In genomic region chr7:5441840-5442513, GRCh38 we compare ENCODE assay signal across 23 cellular contexts. TPM values are rescaled to one million over a fixed set of nuclear protein-coding genes. Genes with fewer than 3 reads are reported as not detected.
DNase-seq lines count a peak whose midpoint lies in the region; ATAC-seq and TF ChIP-seq lines count a peak whose summit lies in the region.
"Had no signal": no experiment of that assay in that cellular context is flagged by ENCODE, and none has a peak within 500 bp of the region (broad histone marks: within the 10 kb centered on the region; RNA-seq: fewer than 3 reads in every experiment).

No MANE protein-coding gene starts in this region.

- no peak overlapping the region for H3K4me3 ChIP-seq in mammary epithelial cell (replicated peaks in 1 of 3; ENCODE audit: insufficient read depth in 1 of 3, low read depth in 2 of 3, low read length in 3 of 3)
- no peak overlapping the region for H3K4me3 ChIP-seq in OCI-LY7 (ENCODE audit: low read depth, low read length, poor library complexity, severe bottlenecking)
- no peak overlapping the region for H3K4me3 ChIP-seq in gastroesophageal sphincter
- H3K4me3 ChIP-seq: esophagus squamous epithelium, psoas muscle, uterus had no signal

- no peaks in the 10 kb centered on the region for H3K79me2 ChIP-seq in mammary epithelial cell (ENCODE audit: insufficient read depth, low read length)
- H3K79me2 ChIP-seq in OCI-LY7 (ENCODE audit: insufficient read depth, low read depth, low read length): no peaks in the 10 kb centered on the region

- H3K9me3 ChIP-seq in mammary epithelial cell (replicated peaks; ENCODE audit: insufficient read depth, low read length): no peaks in the 10 kb centered on the region
- H3K9me3 ChIP-seq in OCI-LY7 (ENCODE audit: low read length): no peaks in the 10 kb centered on the region
- peaks cover 0 to 10% (median 0%) of the 10 kb centered on the region in 3 donors for H3K9me3 ChIP-seq in gastroesophageal sphincter
- H3K9me3 ChIP-seq: psoas muscle, uterus had no signal

- CTCF ChIA-PET in MCF 10A (lab: Yijun Ruan, JAX) (interaction anchor here (0.6 to 1.5 kb wide), 2 partner anchors 10 to 46 kb away, joined by 3 to 6 read pairs; no protein-coding TSS in a partner anchor), mammary epithelial cell (lab: Charles Lee; ENCODE audit: low non-redundant PET) (no interaction called here), OCI-LY7 (lab: Charles Lee; ENCODE audit: unreplicated experiment) (no interaction called here), T-cell (lab: Charles Lee) (no interaction called here)

- no peak overlapping the region for H3K9ac ChIP-seq in mammary epithelial cell (ENCODE audit: insufficient read depth, low read length)
- H3K9ac ChIP-seq: KMS-11 had no signal

- BruUV-seq in MCF 10A (replicated peaks; lab: Mats Ljungman, UMichigan): no TSS peak
- no TSS peak for BruUV-seq in mammary epithelial cell (replicated peaks; lab: Mats Ljungman, UMichigan)
- BruUV-seq in OCI-LY7 (replicated peaks; lab: Mats Ljungman, UMichigan): no TSS peak

- H3K4me1 ChIP-seq in mammary epithelial cell (ENCODE audit: insufficient read depth, low read length): no peaks in the 10 kb centered on the region
- peaks cover 14% of the 10 kb centered on the region for H3K4me1 ChIP-seq in OCI-LY7 (ENCODE audit: insufficient read depth, low read length, poor library complexity, severe bottlenecking)
- H3K4me1 ChIP-seq in gastroesophageal sphincter: peaks cover 0 to 34% (median 0%) of the 10 kb centered on the region in 3 donors
- H3K4me1 ChIP-seq: uterus had no signal

- H3K9me3 Mint-ChIP-seq in MCF 10A (ENCODE audit: unreplicated experiment): no peaks in the 10 kb centered on the region
- peaks cover 0 to 1% of the 10 kb centered on the region in 2 donors for H3K9me3 Mint-ChIP-seq in activated T-cell treated with anti-CD3 and anti-CD28 coated beads, Interleukin-2, amount 50 U/mL, for 72 hours
- H3K9me3 Mint-ChIP-seq in T-cell: no peaks in the 10 kb centered on the region
- H3K9me3 Mint-ChIP-seq: nephron had no signal

- POLR2A ChIA-PET in MCF 10A (lab: Yijun Ruan, JAX): interaction anchor here (1.1 to 3.0 kb wide), 3 partner anchors 10 to 45 kb away, joined by 3 to 24 read pairs (median 6); no protein-coding TSS in a partner anchor
- POLR2A ChIA-PET in OCI-LY7 (lab: Charles Lee): no interaction called here
- POLR2A ChIA-PET in T-cell (lab: Charles Lee): no interaction called here

- H3K27me3 ChIP-seq in mammary epithelial cell (ENCODE audit: insufficient read depth, low read length): no peaks in the 10 kb centered on the region
- H3K27me3 ChIP-seq in gastroesophageal sphincter: no peaks in the 10 kb centered on the region
- H3K27me3 ChIP-seq: esophagus squamous epithelium, uterus had no signal

- H3K4me3 Mint-ChIP-seq in MCF 10A (ENCODE audit: unreplicated experiment) (no peak overlapping the region), T-cell (no peak overlapping the region)
- no peak overlapping the region for H3K4me3 Mint-ChIP-seq in activated T-cell treated with anti-CD3 and anti-CD28 coated beads, Interleukin-2, amount 50 U/mL, for 72 hours
- H3K4me3 Mint-ChIP-seq: activated CD8-positive, alpha-beta T cell treated with anti-CD3 and anti-CD28 coated beads for 36 hours; activated naive CD4-positive, alpha-beta T cell treated with anti-CD3 and anti-CD28 coated beads for 36 hours; activated T-cell treated with anti-CD3 and anti-CD28 coated beads, Interleukin-2, amount 50 U/mL, for 24 hours; CD4-positive, alpha-beta memory T cell; nephron; WTC11 had no signal

- H3K27me3 Mint-ChIP-seq in MCF 10A (ENCODE audit: insufficient read depth, unreplicated experiment) (no peaks in the 10 kb centered on the region), T-cell (peaks cover 0 to 2% of the 10 kb centered on the region in 2 donors)
- no peaks in the 10 kb centered on the region for H3K27me3 Mint-ChIP-seq in activated T-cell treated with anti-CD3 and anti-CD28 coated beads, Interleukin-2, amount 50 U/mL, for 72 hours (ENCODE audit: low read depth)
- H3K27me3 Mint-ChIP-seq: activated CD8-positive, alpha-beta T cell treated with anti-CD3 and anti-CD28 coated beads for 36 hours; activated T-cell treated with anti-CD3 and anti-CD28 coated beads, Interleukin-2, amount 50 U/mL, for 24 hours had no signal

- H3K4me1 Mint-ChIP-seq in MCF 10A (ENCODE audit: insufficient read depth, unreplicated experiment): no peaks in the 10 kb centered on the region
- no peaks in the 10 kb centered on the region for H3K4me1 Mint-ChIP-seq in activated T-cell treated with anti-CD3 and anti-CD28 coated beads, Interleukin-2, amount 50 U/mL, for 72 hours (ENCODE audit: low read depth)
- H3K4me1 Mint-ChIP-seq in T-cell: no peaks in the 10 kb centered on the region
- H3K4me1 Mint-ChIP-seq: CD4-positive, alpha-beta memory T cell; WTC11 had no signal

- no peaks in the 10 kb centered on the region for H3K9me2 ChIP-seq in OCI-LY7 (ENCODE audit: insufficient read depth, low read length)

- no peak for TF ChIP-seq CTCF in MCF 10A (IDR thresholded peaks at IDR 0.05; ENCODE audit: unreplicated experiment)
- TF ChIP-seq CTCF in mammary epithelial cell (conservative IDR thresholded peaks at IDR 0.05 in 1 of 2, IDR thresholded peaks at IDR 0.05 in 1 of 2; ENCODE audit: extremely low read depth in 1 of 2, insufficient read depth in 1 of 2, low read depth in 1 of 2, low read length in 2 of 2): no peak
- no peak for TF ChIP-seq CTCF in OCI-LY7 (conservative IDR thresholded peaks at IDR 0.05; ENCODE audit: low read length)
- TF ChIP-seq CTCF in gastroesophageal sphincter (IDR thresholded peaks at IDR 0.05): no peak

- no peaks in the 10 kb centered on the region for H4K20me1 ChIP-seq in mammary epithelial cell (ENCODE audit: insufficient read depth, low read length)
- H4K20me1 ChIP-seq in OCI-LY7 (ENCODE audit: insufficient read depth, low read length): no peaks in the 10 kb centered on the region

- in situ Hi-C loops in mammary epithelial cell (cut with MboI; ENCODE audit: low sequenced_read_pairs in 2 of 2): no loop called here

- peaks cover 25% of the 10 kb centered on the region for H3K36me3 Mint-ChIP-seq in MCF 10A (ENCODE audit: insufficient read depth, unreplicated experiment)
- no peaks in the 10 kb centered on the region for H3K36me3 Mint-ChIP-seq in activated T-cell treated with anti-CD3 and anti-CD28 coated beads, Interleukin-2, amount 50 U/mL, for 72 hours (ENCODE audit: insufficient read depth in 2 of 2)
- peaks cover 7% of the 10 kb centered on the region for H3K36me3 Mint-ChIP-seq in T-cell

- WGBS in mammary epithelial cell (ENCODE audit: low coverage, missing lambda C conversion rate): 86% methylated on average over 9 of the region's 12 CpGs
- 69% methylated on average over 7 of the region's 12 CpGs; no CpG with 5 or more reads in 1 of the 2 donors for whole genome bisulfite sequencing in gastroesophageal sphincter (ENCODE audit: low coverage in 1 of 2), 2 donors

- intact Hi-C loops in MCF 10A (cut with micrococcal nuclease): no loop called here
- intact Hi-C loops in mammary epithelial cell (cut with micrococcal nuclease): no loop called here
- intact Hi-C loops in OCI-LY7 (cut with micrococcal nuclease; ENCODE audit: unreplicated experiment): no loop called here

- H3K36me3 ChIP-seq in mammary epithelial cell (ENCODE audit: insufficient read depth, low read length): no peaks in the 10 kb centered on the region
- peaks cover 12% of the 10 kb centered on the region for H3K36me3 ChIP-seq in OCI-LY7 (ENCODE audit: insufficient read depth, low read length)
- H3K36me3 ChIP-seq in gastroesophageal sphincter: peaks cover 0 to 7% of the 10 kb centered on the region in 2 donors
- H3K36me3 ChIP-seq: esophagus squamous epithelium, uterus had no signal

- H3K27ac ChIP-seq in mammary epithelial cell (ENCODE audit: insufficient read depth, low read depth, low read length): no peak overlapping the region
- H3K27ac ChIP-seq in OCI-LY7 (ENCODE audit: low read depth, low read length, poor library complexity, severe bottlenecking): no peak overlapping the region
- H3K27ac ChIP-seq in gastroesophageal sphincter: no peak overlapping the region
- H3K27ac ChIP-seq: esophagus squamous epithelium, KMS-11, psoas muscle, uterus had no signal

- no peak overlapping the region for H2AFZ ChIP-seq in mammary epithelial cell (ENCODE audit: low read depth, low read length)
- no peak overlapping the region for H2AFZ ChIP-seq in OCI-LY7 (ENCODE audit: low read length)

- DNase-seq in MCF 10A (ENCODE audit: unreplicated experiment) (no peak), mammary epithelial cell (no peak), OCI-LY7 (ENCODE audit: low spot score) (no peak), myocyte (ENCODE audit: low read depth) (peak; percentile 27), T-cell (no peak)
- DNase-seq in activated T-cell treated with anti-CD3 and anti-CD28 coated beads, Interleukin-2, amount 50 U/mL, for 72 hours: no peak
- DNase-seq: activated CD8-positive, alpha-beta T cell treated with anti-CD3 and anti-CD28 coated beads for 36 hours; activated naive CD4-positive, alpha-beta T cell treated with anti-CD3 and anti-CD28 coated beads for 36 hours; activated T-cell treated with anti-CD3 and anti-CD28 coated beads, Interleukin-2, amount 50 U/mL, for 24 hours; CD4-positive, alpha-beta memory T cell; DMS79; effector CD8-positive, alpha-beta T cell; esophagus squamous epithelium; mesendoderm; psoas muscle; stimulated activated CD4-positive, alpha-beta T cell treated with anti-CD3 and anti-CD28 coated beads, Interleukin-4, amount 100 ng/mL, for 24 hours; T-helper 1 cell; uterus had no signal

- no peak for TF ChIP-seq EP300 in gastroesophageal sphincter (IDR thresholded peaks at IDR 0.05)

- dilution Hi-C loops in mammary epithelial cell (cut with HindIII; ENCODE audit: low sequenced_read_pairs): no loop called here

- ATAC-seq in activated T-cell treated with anti-CD3 and anti-CD28 coated beads, Interleukin-2, amount 50 U/mL, for 72 hours (replicated peaks in 1 of 2): no peak
- no peak for ATAC-seq in HG03571 (IDR thresholded peaks at IDR 0.05; ENCODE audit: unreplicated experiment)
- no peak for ATAC-seq in T-cell (replicated peaks in 1 of 4)
- no peak for ATAC-seq in gastroesophageal sphincter
- ATAC-seq: activated CD8-positive, alpha-beta T cell treated with anti-CD3 and anti-CD28 coated beads for 36 hours; psoas muscle; WTC11 had no signal

- H3K27ac Mint-ChIP-seq in MCF 10A (ENCODE audit: low read depth, unreplicated experiment) (peak overlapping the region; percentile 44), T-cell (no peak overlapping the region)
- no peak overlapping the region for H3K27ac Mint-ChIP-seq in activated T-cell treated with anti-CD3 and anti-CD28 coated beads, Interleukin-2, amount 50 U/mL, for 72 hours
- H3K27ac Mint-ChIP-seq: activated CD8-positive, alpha-beta T cell treated with anti-CD3 and anti-CD28 coated beads for 36 hours; activated naive CD4-positive, alpha-beta T cell treated with anti-CD3 and anti-CD28 coated beads for 36 hours; activated T-cell treated with anti-CD3 and anti-CD28 coated beads, Interleukin-2, amount 50 U/mL, for 24 hours; CD4-positive, alpha-beta memory T cell; nephron; WTC11 had no signal

- H3K4me2 ChIP-seq in mammary epithelial cell (ENCODE audit: insufficient read depth, low read depth, low read length) (no peak overlapping the region), OCI-LY7 (ENCODE audit: low read length) (0 out of 2 replicates have a peak overlapping the region, but pooled peaks have one; percentile 26)
- H3K4me2 ChIP-seq: KMS-11 had no signal

- TF ChIP-seq POLR2A in gastroesophageal sphincter (IDR thresholded peaks at IDR 0.05): no peak

RNA-seq across cellular contexts. Expression of gene TNRC18, which starts 18.3 kb away (rescaled TPM):
- total RNA-seq in MCF 10A (2022) (120 and 132 TPM in 2 replicates), mammary epithelial cell (100 to 1,000 TPM in 1 of 2 donors, 10 to 100 TPM in 1; 62.2 to 121 TPM), OCI-LY7 (2022) (64.2 and 70.4 TPM in 2 replicates), myocyte (27.7 and 32.3 TPM in 2 replicates), T-cell (10 to 100 TPM; 58.8 to 71.0 (median 62.6) TPM), gastroesophageal sphincter (100 to 1,000 TPM in 3 of 4 donors, 10 to 100 TPM in 1; 87.6 to 218 (median 124) TPM)
- polyA plus RNA-seq in mammary epithelial cell: 22.3 TPM
- 123 TPM for polyA minus RNA-seq in mammary epithelial cell
- total RNA-seq in OCI-LY7 (2014; rRNA removed; shearing (Covaris generic)): 12.2 and 21.2 TPM in 2 replicates
- 68.9 TPM for polyA plus RNA-seq in myocyte (2012)
- 10 to 100 TPM; 67.6 to 69.0 TPM for total RNA-seq in activated T-cell treated with anti-CD3 and anti-CD28 coated beads, Interleukin-2, amount 50 U/mL, for 72 hours
